In the genomic region with DNA sequence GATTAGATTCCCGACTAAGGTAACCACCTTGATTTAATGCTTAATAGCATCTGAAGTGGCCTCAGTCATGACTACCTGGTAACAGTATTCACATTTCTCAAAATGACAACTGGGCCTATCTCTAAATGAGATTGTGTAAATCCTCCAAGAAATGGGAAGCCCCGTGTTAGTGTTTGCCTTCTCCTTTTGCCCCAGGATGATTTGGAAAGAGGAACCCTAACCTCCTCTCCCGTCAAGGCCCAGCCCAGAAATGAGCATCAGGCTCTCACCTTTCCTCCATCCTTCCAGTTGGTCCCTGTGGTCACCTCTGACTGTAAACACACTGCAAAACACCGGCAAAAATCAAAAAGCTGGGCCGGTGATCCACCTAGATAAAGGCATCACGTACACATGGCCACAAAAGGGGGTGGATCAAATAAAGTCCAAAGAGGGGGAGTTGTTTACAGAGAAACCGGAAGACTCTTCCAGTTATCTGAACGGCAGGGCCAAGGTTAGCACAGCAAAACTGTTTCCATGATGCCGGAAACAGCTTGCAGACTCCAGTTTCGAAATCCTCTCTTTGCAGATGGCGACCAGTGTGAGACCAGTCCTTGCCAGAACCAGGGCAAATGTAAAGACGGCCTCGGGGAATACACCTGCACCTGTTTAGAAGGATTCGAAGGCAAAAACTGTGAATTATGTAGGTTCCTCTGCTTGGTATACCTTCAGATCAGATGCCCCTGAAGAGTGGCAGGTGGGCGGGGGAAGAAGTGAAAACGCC, we compare ENCODE assay signal across 1 cellular context.
TF ChIP-seq lines count a peak whose summit lies in the region.

No MANE protein-coding gene starts in this region.

TF ChIP-seq in HepG2, 621 proteins besides CTCF, POLR2A, EP300 and RAD21 (continued from another document and continues in another):
- TF ChIP-seq SIN3A (IDR thresholded peaks at IDR 0.05; ENCODE audit: borderline replicate concordance, low read depth, low read length) (peak; percentile 93), PLRG1 (conservative IDR thresholded peaks at IDR 0.05) (no peak), RFXAP (CRISPR knock-in tag; IDR thresholded peaks at IDR 0.05; ENCODE audit: borderline replicate concordance) (no peak; the same call in 1 of the 2 replicates), ZNF747 (CRISPR knock-in tag; IDR thresholded peaks at IDR 0.05; ENCODE audit: borderline replicate concordance) (peak; percentile 97; the same call in 1 of the 2 replicates), ZNF292 (CRISPR knock-in tag; IDR thresholded peaks at IDR 0.05; ENCODE audit: borderline replicate concordance, low read depth) (no peak), SNAI1 (CRISPR knock-in tag; IDR thresholded peaks at IDR 0.05; ENCODE audit: borderline replicate concordance) (no peak), SNAPC2 (CRISPR knock-in tag; IDR thresholded peaks at IDR 0.05) (peak; percentile 48; the same call in 1 of the 2 replicates), ZNF782 (CRISPR knock-in tag; IDR thresholded peaks at IDR 0.05; ENCODE audit: borderline replicate concordance) (no peak), PHF21A (CRISPR knock-in tag; IDR thresholded peaks at IDR 0.05) (peak; percentile 97), ZNF607 (CRISPR knock-in tag; IDR thresholded peaks at IDR 0.05; ENCODE audit: borderline replicate concordance) (0 out of 2 replicates have a peak, but pooled peaks have one; percentile 69), CCDC6 (CRISPR knock-in tag; IDR thresholded peaks at IDR 0.05) (peak; percentile 88), NFYB (CRISPR knock-in tag; IDR thresholded peaks at IDR 0.05) (no peak), ZNF563 (CRISPR knock-in tag; IDR thresholded peaks at IDR 0.05) (peak; percentile 81)
- TF ChIP-seq, protein P1, sequence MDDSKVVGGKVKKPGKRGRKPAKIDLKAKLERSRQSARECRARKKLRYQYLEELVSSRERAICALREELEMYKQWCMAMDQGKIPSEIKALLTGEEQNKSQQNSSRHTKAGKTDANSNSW (CRISPR knock-in tag; IDR thresholded peaks at IDR 0.05; ENCODE audit: borderline replicate concordance), result no peak
- TF ChIP-seq, protein P2, sequence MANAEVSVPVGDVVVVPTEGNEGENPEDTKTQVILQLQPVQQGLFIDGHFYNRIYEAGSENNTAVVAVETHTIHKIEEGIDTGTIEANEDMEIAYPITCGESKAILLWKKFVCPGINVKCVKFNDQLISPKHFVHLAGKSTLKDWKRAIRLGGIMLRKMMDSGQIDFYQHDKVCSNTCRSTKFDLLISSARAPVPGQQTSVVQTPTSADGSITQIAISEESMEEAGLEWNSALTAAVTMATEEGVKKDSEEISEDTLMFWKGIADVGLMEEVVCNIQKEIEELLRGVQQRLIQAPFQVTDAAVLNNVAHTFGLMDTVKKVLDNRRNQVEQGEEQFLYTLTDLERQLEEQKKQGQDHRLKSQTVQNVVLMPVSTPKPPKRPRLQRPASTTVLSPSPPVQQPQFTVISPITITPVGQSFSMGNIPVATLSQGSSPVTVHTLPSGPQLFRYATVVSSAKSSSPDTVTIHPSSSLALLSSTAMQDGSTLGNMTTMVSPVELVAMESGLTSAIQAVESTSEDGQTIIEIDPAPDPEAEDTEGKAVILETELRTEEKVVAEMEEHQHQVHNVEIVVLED (CRISPR knock-in tag; IDR thresholded peaks at IDR 0.05; ENCODE audit: borderline replicate concordance), result peak; percentile 62
- TF ChIP-seq, protein P3, sequence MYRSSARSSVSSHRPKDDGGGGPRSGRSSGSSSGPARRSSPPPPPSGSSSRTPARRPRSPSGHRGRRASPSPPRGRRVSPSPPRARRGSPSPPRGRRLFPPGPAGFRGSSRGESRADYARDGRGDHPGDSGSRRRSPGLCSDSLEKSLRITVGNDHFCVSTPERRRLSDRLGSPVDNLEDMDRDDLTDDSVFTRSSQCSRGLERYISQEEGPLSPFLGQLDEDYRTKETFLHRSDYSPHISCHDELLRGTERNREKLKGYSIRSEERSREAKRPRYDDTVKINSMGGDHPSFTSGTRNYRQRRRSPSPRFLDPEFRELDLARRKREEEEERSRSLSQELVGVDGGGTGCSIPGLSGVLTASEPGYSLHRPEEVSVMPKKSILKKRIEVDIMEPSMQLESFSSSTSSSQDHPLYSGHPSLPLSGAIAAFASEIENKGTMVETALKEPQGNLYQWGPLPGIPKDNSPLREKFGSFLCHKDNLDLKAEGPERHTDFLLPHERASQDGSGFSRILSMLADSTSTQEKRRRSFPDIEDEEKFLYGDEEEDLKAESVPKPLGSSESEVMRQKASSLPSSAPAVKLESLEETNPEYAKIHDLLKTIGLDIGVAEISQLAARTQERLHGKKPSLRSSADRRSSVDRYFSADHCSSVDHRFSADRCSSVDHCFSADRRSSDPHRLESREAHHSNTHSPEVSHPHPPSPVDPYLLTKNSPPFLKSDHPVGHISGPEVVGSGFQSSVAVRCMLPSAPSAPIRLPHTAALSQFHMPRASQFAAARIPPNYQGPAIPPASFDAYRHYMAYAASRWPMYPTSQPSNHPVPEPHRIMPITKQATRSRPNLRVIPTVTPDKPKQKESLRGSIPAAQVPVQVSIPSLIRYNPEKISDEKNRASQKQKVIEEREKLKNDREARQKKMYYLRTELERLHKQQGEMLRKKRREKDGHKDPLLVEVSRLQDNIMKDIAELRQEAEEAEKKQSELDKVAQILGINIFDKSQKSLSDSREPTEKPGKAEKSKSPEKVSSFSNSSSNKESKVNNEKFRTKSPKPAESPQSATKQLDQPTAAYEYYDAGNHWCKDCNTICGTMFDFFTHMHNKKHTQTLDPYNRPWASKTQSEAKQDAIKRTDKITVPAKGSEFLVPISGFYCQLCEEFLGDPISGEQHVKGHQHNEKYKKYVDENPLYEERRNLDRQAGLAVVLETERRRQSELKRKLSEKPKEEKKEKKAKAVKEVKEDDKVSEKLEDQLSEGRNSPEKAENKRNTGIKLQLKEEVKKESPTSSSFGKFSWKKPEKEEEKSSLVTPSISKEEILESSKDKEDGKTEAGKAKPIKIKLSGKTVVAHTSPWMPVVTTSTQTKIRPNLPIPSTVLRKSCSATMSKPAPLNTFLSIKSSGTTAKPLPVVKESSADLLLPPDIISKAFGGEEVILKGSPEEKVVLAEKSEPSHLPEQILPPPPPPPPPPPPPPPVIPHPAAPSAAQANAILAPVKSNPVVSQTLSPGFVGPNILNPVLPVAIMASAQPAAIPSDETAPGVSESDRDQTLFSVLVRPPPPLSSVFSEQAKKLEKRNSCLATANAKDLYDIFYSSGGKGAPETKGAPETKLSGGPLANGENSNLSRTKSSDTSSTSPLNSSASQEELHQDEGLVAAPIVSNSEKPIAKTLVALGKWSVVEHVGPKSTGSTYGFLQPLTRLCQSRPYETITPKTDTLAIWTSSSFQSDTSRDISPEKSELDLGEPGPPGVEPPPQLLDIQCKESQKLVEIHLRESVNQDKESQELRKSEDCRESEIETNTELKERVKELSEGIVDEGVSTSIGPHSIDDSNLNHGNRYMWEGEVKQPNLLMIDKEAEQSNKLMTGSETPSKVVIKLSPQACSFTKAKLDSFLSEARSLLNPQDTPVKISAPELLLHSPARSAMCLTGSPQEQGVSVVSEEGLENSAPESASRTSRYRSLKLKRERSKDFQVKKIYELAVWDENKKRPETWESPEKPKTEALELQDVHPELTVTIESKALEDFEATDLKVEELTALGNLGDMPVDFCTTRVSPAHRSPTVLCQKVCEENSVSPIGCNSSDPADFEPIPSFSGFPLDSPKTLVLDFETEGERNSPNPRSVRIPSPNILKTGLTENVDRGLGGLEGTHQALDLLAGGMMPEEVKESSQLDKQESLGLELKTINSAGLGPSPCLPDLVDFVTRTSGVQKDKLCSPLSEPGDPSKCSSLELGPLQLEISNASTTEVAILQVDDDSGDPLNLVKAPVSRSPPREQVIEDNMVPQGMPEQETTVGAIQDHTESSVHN (CRISPR knock-in tag; IDR thresholded peaks at IDR 0.05), result 0 out of 2 replicates have a peak, but pooled peaks have one; percentile 66
- TF ChIP-seq, protein P4, sequence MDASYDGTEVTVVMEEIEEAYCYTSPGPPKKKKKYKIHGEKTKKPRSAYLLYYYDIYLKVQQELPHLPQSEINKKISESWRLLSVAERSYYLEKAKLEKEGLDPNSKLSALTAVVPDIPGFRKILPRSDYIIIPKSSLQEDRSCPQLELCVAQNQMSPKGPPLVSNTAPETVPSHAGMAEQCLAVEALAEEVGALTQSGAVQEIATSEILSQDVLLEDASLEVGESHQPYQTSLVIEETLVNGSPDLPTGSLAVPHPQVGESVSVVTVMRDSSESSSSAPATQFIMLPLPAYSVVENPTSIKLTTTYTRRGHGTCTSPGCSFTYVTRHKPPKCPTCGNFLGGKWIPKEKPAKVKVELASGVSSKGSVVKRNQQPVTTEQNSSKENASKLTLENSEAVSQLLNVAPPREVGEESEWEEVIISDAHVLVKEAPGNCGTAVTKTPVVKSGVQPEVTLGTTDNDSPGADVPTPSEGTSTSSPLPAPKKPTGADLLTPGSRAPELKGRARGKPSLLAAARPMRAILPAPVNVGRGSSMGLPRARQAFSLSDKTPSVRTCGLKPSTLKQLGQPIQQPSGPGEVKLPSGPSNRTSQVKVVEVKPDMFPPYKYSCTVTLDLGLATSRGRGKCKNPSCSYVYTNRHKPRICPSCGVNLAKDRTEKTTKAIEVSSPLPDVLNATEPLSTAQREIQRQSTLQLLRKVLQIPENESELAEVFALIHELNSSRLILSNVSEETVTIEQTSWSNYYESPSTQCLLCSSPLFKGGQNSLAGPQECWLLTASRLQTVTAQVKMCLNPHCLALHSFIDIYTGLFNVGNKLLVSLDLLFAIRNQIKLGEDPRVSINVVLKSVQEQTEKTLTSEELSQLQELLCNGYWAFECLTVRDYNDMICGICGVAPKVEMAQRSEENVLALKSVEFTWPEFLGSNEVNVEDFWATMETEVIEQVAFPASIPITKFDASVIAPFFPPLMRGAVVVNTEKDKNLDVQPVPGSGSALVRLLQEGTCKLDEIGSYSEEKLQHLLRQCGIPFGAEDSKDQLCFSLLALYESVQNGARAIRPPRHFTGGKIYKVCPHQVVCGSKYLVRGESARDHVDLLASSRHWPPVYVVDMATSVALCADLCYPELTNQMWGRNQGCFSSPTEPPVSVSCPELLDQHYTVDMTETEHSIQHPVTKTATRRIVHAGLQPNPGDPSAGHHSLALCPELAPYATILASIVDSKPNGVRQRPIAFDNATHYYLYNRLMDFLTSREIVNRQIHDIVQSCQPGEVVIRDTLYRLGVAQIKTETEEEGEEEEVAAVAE (CRISPR knock-in tag; IDR thresholded peaks at IDR 0.05; ENCODE audit: borderline replicate concordance), result peak; percentile 84; the same call in 1 of the 2 replicates
- TF ChIP-seq, protein P5, sequence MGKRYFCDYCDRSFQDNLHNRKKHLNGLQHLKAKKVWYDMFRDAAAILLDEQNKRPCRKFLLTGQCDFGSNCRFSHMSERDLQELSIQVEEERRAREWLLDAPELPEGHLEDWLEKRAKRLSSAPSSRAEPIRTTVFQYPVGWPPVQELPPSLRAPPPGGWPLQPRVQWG (CRISPR knock-in tag; IDR thresholded peaks at IDR 0.05; ENCODE audit: borderline replicate concordance, low read depth), result no peak
- TF ChIP-seq, protein P6, sequence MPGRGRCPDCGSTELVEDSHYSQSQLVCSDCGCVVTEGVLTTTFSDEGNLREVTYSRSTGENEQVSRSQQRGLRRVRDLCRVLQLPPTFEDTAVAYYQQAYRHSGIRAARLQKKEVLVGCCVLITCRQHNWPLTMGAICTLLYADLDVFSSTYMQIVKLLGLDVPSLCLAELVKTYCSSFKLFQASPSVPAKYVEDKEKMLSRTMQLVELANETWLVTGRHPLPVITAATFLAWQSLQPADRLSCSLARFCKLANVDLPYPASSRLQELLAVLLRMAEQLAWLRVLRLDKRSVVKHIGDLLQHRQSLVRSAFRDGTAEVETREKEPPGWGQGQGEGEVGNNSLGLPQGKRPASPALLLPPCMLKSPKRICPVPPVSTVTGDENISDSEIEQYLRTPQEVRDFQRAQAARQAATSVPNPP (CRISPR knock-in tag; IDR thresholded peaks at IDR 0.05), result no peak
- TF ChIP-seq, protein P7, sequence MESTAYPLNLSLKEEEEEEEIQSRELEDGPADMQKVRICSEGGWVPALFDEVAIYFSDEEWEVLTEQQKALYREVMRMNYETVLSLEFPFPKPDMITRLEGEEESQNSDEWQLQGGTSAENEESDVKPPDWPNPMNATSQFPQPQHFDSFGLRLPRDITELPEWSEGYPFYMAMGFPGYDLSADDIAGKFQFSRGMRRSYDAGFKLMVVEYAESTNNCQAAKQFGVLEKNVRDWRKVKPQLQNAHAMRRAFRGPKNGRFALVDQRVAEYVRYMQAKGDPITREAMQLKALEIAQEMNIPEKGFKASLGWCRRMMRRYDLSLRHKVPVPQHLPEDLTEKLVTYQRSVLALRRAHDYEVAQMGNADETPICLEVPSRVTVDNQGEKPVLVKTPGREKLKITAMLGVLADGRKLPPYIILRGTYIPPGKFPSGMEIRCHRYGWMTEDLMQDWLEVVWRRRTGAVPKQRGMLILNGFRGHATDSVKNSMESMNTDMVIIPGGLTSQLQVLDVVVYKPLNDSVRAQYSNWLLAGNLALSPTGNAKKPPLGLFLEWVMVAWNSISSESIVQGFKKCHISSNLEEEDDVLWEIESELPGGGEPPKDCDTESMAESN (CRISPR knock-in tag; conservative IDR thresholded peaks at IDR 0.05), result peak; percentile 83
- TF ChIP-seq, protein P8, sequence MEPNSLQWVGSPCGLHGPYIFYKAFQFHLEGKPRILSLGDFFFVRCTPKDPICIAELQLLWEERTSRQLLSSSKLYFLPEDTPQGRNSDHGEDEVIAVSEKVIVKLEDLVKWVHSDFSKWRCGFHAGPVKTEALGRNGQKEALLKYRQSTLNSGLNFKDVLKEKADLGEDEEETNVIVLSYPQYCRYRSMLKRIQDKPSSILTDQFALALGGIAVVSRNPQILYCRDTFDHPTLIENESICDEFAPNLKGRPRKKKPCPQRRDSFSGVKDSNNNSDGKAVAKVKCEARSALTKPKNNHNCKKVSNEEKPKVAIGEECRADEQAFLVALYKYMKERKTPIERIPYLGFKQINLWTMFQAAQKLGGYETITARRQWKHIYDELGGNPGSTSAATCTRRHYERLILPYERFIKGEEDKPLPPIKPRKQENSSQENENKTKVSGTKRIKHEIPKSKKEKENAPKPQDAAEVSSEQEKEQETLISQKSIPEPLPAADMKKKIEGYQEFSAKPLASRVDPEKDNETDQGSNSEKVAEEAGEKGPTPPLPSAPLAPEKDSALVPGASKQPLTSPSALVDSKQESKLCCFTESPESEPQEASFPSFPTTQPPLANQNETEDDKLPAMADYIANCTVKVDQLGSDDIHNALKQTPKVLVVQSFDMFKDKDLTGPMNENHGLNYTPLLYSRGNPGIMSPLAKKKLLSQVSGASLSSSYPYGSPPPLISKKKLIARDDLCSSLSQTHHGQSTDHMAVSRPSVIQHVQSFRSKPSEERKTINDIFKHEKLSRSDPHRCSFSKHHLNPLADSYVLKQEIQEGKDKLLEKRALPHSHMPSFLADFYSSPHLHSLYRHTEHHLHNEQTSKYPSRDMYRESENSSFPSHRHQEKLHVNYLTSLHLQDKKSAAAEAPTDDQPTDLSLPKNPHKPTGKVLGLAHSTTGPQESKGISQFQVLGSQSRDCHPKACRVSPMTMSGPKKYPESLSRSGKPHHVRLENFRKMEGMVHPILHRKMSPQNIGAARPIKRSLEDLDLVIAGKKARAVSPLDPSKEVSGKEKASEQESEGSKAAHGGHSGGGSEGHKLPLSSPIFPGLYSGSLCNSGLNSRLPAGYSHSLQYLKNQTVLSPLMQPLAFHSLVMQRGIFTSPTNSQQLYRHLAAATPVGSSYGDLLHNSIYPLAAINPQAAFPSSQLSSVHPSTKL (CRISPR knock-in tag; IDR thresholded peaks at IDR 0.05), result peak; percentile 90
